In genomic region chr13:41650706-41651105, GRCh38 we compare ENCODE assay signal across 26 cellular contexts.
DNase-seq lines count a peak whose midpoint lies in the region; ATAC-seq and TF ChIP-seq lines count a peak whose summit lies in the region.
"Had no signal": no experiment of that assay in that cellular context is flagged by ENCODE, and none has a peak within 500 bp of the region (broad histone marks: within the 10 kb centered on the region; RNA-seq: fewer than 3 reads in every experiment).

No MANE protein-coding gene starts in this region.

- H3K9me2 ChIP-seq in OCI-LY1 (ENCODE audit: low read depth, low read length) = no peaks in the 10 kb centered on the region

- no peaks in the 10 kb centered on the region for H3K27me3 Mint-ChIP-seq in activated naive CD8-positive, alpha-beta T cell treated with anti-CD3 and anti-CD28 coated beads, Interleukin-2, amount 50 U/mL, for 24 hours
- no peaks in the 10 kb centered on the region for H3K27me3 Mint-ChIP-seq in activated naive CD8-positive, alpha-beta T cell treated with anti-CD3 and anti-CD28 coated beads for 36 hours
- no peaks in the 10 kb centered on the region for H3K27me3 Mint-ChIP-seq in type B pancreatic cell

- peaks cover 9% of the 10 kb centered on the region for H3K4me1 Mint-ChIP-seq in activated naive CD8-positive, alpha-beta T cell treated with anti-CD3 and anti-CD28 coated beads, Interleukin-2, amount 50 U/mL, for 24 hours
- H3K4me1 Mint-ChIP-seq in activated naive CD8-positive, alpha-beta T cell treated with anti-CD3 and anti-CD28 coated beads for 36 hours = peaks cover 8% of the 10 kb centered on the region
- H3K4me1 Mint-ChIP-seq in type B pancreatic cell (ENCODE audit: unreplicated experiment) = peaks cover 15% of the 10 kb centered on the region

- H3F3A ChIP-seq in OCI-LY1 (ENCODE audit: insufficient read depth, low read length) = 0 out of 2 replicates have a peak, but pooled peaks cover 3% of the 10 kb centered on the region

- TF ChIP-seq POLR2A in body of pancreas (IDR thresholded peaks at IDR 0.05) = no peak

- no peak overlapping the region for H3K4me2 ChIP-seq in OCI-LY1 (ENCODE audit: low read length)

- H3K27ac Mint-ChIP-seq in activated naive CD8-positive, alpha-beta T cell treated with anti-CD3 and anti-CD28 coated beads, Interleukin-2, amount 50 U/mL, for 24 hours = peak overlapping the region; percentile 2
- H3K27ac Mint-ChIP-seq in activated naive CD8-positive, alpha-beta T cell treated with anti-CD3 and anti-CD28 coated beads for 36 hours = no peak overlapping the region
- H3K27ac Mint-ChIP-seq in type B pancreatic cell = peak overlapping the region; percentile 31
- H3K27ac Mint-ChIP-seq: activated naive CD4-positive, alpha-beta T cell treated with anti-CD3 and anti-CD28 coated beads for 36 hours; B cell; memory B cell; stimulated activated naive B cell treated with anti-CD40 and anti-IgM and Interleukin-4, amounts not matched to agents 10 μg/mL and 1 μg/mL and 100 μg/mL, for 72 hours; T-helper 1 cell treated with Interleukin-12 subunit alpha and Interleukin-12 subunit beta and Interleukin-4 antibody, amounts not matched to agents 30 μg/mL and 1 μg/mL, for 36 hours had no signal

- H3K4me1 ChIP-seq in OCI-LY1 (ENCODE audit: insufficient read depth, low read length, severe bottlenecking) (peaks cover 62% of the 10 kb centered on the region), body of pancreas (peaks cover 8% of the 10 kb centered on the region)

- H3K9me3 ChIP-seq in OCI-LY1 (ENCODE audit: low read length) = no peaks in the 10 kb centered on the region
- no peaks in the 10 kb centered on the region for H3K9me3 ChIP-seq in body of pancreas
- H3K9me3 ChIP-seq: HAP-1, tibial artery had no signal

- H4K20me1 ChIP-seq in OCI-LY1 (ENCODE audit: insufficient read depth, low read length) = no peaks in the 10 kb centered on the region

- no peaks in the 10 kb centered on the region for H3K79me2 ChIP-seq in OCI-LY1 (ENCODE audit: insufficient read depth, low read length)

- no peaks in the 10 kb centered on the region for H3K27me3 ChIP-seq in OCI-LY1 (ENCODE audit: insufficient read depth, low read length)
- no peaks in the 10 kb centered on the region for H3K27me3 ChIP-seq in body of pancreas
- H3K27me3 ChIP-seq: tibial artery had no signal

- no peak overlapping the region for H3K4me3 Mint-ChIP-seq in activated naive CD8-positive, alpha-beta T cell treated with anti-CD3 and anti-CD28 coated beads, Interleukin-2, amount 50 U/mL, for 24 hours
- H3K4me3 Mint-ChIP-seq in activated naive CD8-positive, alpha-beta T cell treated with anti-CD3 and anti-CD28 coated beads for 36 hours = no peak overlapping the region
- no peak overlapping the region for H3K4me3 Mint-ChIP-seq in type B pancreatic cell
- H3K4me3 Mint-ChIP-seq: activated naive CD4-positive, alpha-beta T cell treated with anti-CD3 and anti-CD28 coated beads for 36 hours; B cell; memory B cell; stimulated activated naive B cell treated with anti-CD40 and anti-IgM and Interleukin-4, amounts not matched to agents 10 μg/mL and 1 μg/mL and 100 μg/mL, for 72 hours; T-helper 1 cell treated with Interleukin-12 subunit alpha and Interleukin-12 subunit beta and Interleukin-4 antibody, amounts not matched to agents 30 μg/mL and 1 μg/mL, for 36 hours had no signal

- H3K36me3 Mint-ChIP-seq in activated naive CD8-positive, alpha-beta T cell treated with anti-CD3 and anti-CD28 coated beads, Interleukin-2, amount 50 U/mL, for 24 hours (ENCODE audit: low read depth) = no peaks in the 10 kb centered on the region
- peaks cover 3% of the 10 kb centered on the region for H3K36me3 Mint-ChIP-seq in activated naive CD8-positive, alpha-beta T cell treated with anti-CD3 and anti-CD28 coated beads for 36 hours
- peaks cover 4% of the 10 kb centered on the region for H3K36me3 Mint-ChIP-seq in type B pancreatic cell

- DNase-seq in activated naive CD8-positive, alpha-beta T cell treated with anti-CD3 and anti-CD28 coated beads, Interleukin-2, amount 50 U/mL, for 24 hours = no peak
- DNase-seq in activated naive CD8-positive, alpha-beta T cell treated with anti-CD3 and anti-CD28 coated beads for 36 hours = no peak
- DNase-seq in islet precursor cell (peak; percentile 57), type B pancreatic cell (ENCODE audit: extremely low spot score, unreplicated experiment) (no peak), posterior vena cava (ENCODE audit: low spot score) (no peak), body of pancreas (no peak), NCI-H526 (lab: John Stamatoyannopoulos, UW) (no peak)
- DNase-seq: activated CD4-positive, alpha-beta T cell treated with anti-CD3 and anti-CD28 coated beads for 48 hours; activated naive CD4-positive, alpha-beta T cell treated with anti-CD3 and anti-CD28 coated beads for 36 hours; activated T-cell treated with anti-CD3 and anti-CD28 coated beads, Interleukin-2, amount 50 U/mL, for 48 hours; cerebellar nuclear complex; DND-41; head of caudate nucleus; NCI-H1048; NCI-H1694 treated with DMSO at 0.1 percent for 48 hours; NCI-H2171; NCI-H526 treated with DMSO at 0.1 percent for 48 hours; nucleus accumbens; stimulated activated CD4-positive, alpha-beta T cell treated with anti-CD3 and anti-CD28 coated beads, Interleukin-4, amount 100 ng/mL, for 1 hour; stimulated activated naive B cell treated with anti-CD40 and anti-IgM and Interleukin-4, amounts not matched to agents 10 μg/mL and 1 μg/mL and 100 μg/mL, for 72 hours; tibial artery had no signal

- intact Hi-C loops in posterior vena cava (cut with DNase I) (loop anchor here in 1 of 2 donors (10.0 kb wide), 1 partner anchor 296 kb away; no protein-coding TSS in a partner anchor), body of pancreas (cut with DNase I) (no loop called here)

- no peak for ATAC-seq in activated naive CD8-positive, alpha-beta T cell treated with anti-CD3 and anti-CD28 coated beads, Interleukin-2, amount 50 U/mL, for 24 hours
- ATAC-seq in body of pancreas = no peak
- ATAC-seq: stimulated activated naive B cell treated with anti-CD40 and anti-IgM and Interleukin-4, amounts not matched to agents 10 μg/mL and 1 μg/mL and 100 μg/mL, for 72 hours had no signal

- TF ChIP-seq CTCF in OCI-LY1 (IDR thresholded peaks at IDR 0.05; ENCODE audit: low read length) (no peak), type B pancreatic cell (conservative IDR thresholded peaks at IDR 0.05) (no peak), body of pancreas (IDR thresholded peaks at IDR 0.05) (no peak)

- no peaks in the 10 kb centered on the region for H3K9me3 Mint-ChIP-seq in activated naive CD8-positive, alpha-beta T cell treated with anti-CD3 and anti-CD28 coated beads, Interleukin-2, amount 50 U/mL, for 24 hours
- H3K9me3 Mint-ChIP-seq in activated naive CD8-positive, alpha-beta T cell treated with anti-CD3 and anti-CD28 coated beads for 36 hours = no peaks in the 10 kb centered on the region
- H3K9me3 Mint-ChIP-seq in type B pancreatic cell = no peaks in the 10 kb centered on the region
- H3K9me3 Mint-ChIP-seq: activated naive CD4-positive, alpha-beta T cell treated with anti-CD3 and anti-CD28 coated beads for 36 hours; memory B cell; stimulated activated naive B cell treated with anti-CD40 and anti-IgM and Interleukin-4, amounts not matched to agents 10 μg/mL and 1 μg/mL and 100 μg/mL, for 72 hours; T-helper 1 cell treated with Interleukin-12 subunit alpha and Interleukin-12 subunit beta and Interleukin-4 antibody, amounts not matched to agents 30 μg/mL and 1 μg/mL, for 36 hours had no signal

- H3K4me3 ChIP-seq in OCI-LY1 (ENCODE audit: low read depth, low read length, poor library complexity, severe bottlenecking) = no peak overlapping the region
- H3K4me3 ChIP-seq in body of pancreas = no peak overlapping the region
- H3K4me3 ChIP-seq: HAP-1, tibial artery had no signal

- no peak overlapping the region for H2AFZ ChIP-seq in OCI-LY1 (ENCODE audit: low read length)

- WGBS in body of pancreas, 2 donors = 74 to 88% methylated on average over 2 of the region's 2 CpGs

- H3K36me3 ChIP-seq in OCI-LY1 (ENCODE audit: insufficient read depth, low read length) (no peaks in the 10 kb centered on the region), body of pancreas (replicated peaks in 1 of 2; ENCODE audit: insufficient read depth in 1 of 2, low read depth in 2 of 2) (no peaks in the 10 kb centered on the region)
- H3K36me3 ChIP-seq: HAP-1, tibial artery had no signal

- no peak overlapping the region for H3K9ac ChIP-seq in OCI-LY1 (ENCODE audit: low read length)

- H3K27ac ChIP-seq in OCI-LY1 (ENCODE audit: low read depth, low read length, poor library complexity, severe bottlenecking) = peak overlapping the region; percentile 74
- no peak overlapping the region for H3K27ac ChIP-seq in body of pancreas
- H3K27ac ChIP-seq: tibial artery had no signal
